In the genomic region with DNA sequence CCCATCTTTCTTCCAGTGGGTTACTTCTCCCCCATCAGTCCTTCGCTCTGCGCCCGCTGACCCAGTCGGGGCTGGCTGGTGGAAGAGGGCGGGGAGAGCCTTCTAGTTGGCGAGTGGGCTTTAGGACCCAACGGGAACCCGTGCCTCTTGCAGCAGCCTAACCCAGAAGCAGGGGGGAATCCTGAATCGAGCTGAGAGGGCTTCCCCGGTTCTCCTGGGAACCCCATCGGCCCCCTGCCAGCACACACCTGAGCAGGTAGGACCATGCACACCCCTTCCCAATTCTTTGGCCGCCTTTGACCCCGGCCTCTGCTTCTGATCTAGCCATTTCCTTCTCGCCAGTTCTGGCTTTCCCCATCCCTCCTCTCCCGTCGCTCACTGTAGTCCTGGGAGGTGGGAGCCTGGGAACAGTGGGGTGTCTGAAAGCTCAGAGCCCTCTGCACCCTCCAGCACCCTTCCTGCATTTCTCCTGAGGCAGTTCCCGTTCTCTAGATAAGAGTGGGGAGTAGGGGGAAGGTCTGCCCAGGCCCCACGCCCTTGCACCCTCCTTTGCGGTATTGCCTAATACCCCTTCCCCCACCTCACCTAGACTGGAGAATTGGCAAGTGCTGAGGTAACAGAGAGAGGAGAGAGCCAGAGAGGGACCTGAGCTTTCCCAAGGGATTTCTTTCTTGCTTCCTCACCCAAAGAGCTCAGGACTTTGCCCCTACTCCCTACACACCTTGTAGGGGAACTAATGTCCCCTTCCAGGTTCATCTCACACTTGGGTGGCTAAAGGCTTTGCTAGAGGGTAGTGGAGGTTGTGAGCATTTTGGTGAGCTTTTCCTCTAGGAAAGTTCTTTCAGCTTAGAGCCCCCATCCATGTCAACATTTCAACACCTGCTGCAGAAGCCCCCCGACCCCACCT, we compare ENCODE assay signal across 8 cellular contexts. TPM values are rescaled to one million over a fixed set of nuclear protein-coding genes. Genes with fewer than 3 reads are reported as not detected.
A peak's percentile ranks its signal among the peaks of the same experiment; 100 is the strongest.
DNase-seq lines count a peak whose midpoint lies in the region; ATAC-seq and TF ChIP-seq lines count a peak whose summit lies in the region.

A gene (plus strand): TSS at position 150 of the 907 bp plus-strand sequence. CDS start 22,039 bp downstream, outside the sequence.

- no peak for TF ChIP-seq CTCF in DOHH2 (IDR thresholded peaks at IDR 0.05; ENCODE audit: low read depth, low read length, poor library complexity, severe bottlenecking)
- no peak for TF ChIP-seq CTCF in Loucy (conservative IDR thresholded peaks at IDR 0.05; ENCODE audit: low read length)
- TF ChIP-seq CTCF in right atrium auricular region (IDR thresholded peaks at IDR 0.05), result no peak
- no peak for TF ChIP-seq CTCF in prostate gland (IDR thresholded peaks at IDR 0.05)

- no peaks in the 10 kb centered on the region for H3K27me3 ChIP-seq in DOHH2 (ENCODE audit: control insufficient read depth, low read length)
- no peaks in the 10 kb centered on the region for H3K27me3 ChIP-seq in Loucy (ENCODE audit: insufficient read depth, low read length, poor library complexity, severe bottlenecking)
- H3K27me3 ChIP-seq in right atrium auricular region, result no peaks in the 10 kb centered on the region
- H3K27me3 ChIP-seq in prostate gland (replicated peaks; ENCODE audit: insufficient read depth), result no peaks in the 10 kb centered on the region

- peaks cover 12% of the 10 kb centered on the region for H3K36me3 ChIP-seq in DOHH2 (ENCODE audit: control insufficient read depth, low read length)
- H3K36me3 ChIP-seq in Loucy (ENCODE audit: insufficient read depth, low read length), result no peaks in the 10 kb centered on the region
- H3K36me3 ChIP-seq in right atrium auricular region, result no peaks in the 10 kb centered on the region
- H3K36me3 ChIP-seq in prostate gland, result no peaks in the 10 kb centered on the region

- H3K4me3 ChIP-seq in DOHH2 (ENCODE audit: low read length), result no peak within 1 kb of the TSS
- peak within 1 kb of the TSS; percentile 62 for H3K4me3 ChIP-seq in Loucy (ENCODE audit: low read length, poor library complexity, severe bottlenecking)
- peak within 1 kb of the TSS; percentile 44 to 52 for H3K4me3 ChIP-seq in right atrium auricular region
- peak within 1 kb of the TSS; percentile 23 to 30 for H3K4me3 ChIP-seq in prostate gland

- intact Hi-C loops in prostate gland (cut with DNase I), result no loop called here

- no peak within 1 kb of the TSS for H3K27ac ChIP-seq in DOHH2 (ENCODE audit: low read depth, low read length)
- peak within 1 kb of the TSS; percentile 96 to 98 for H3K27ac ChIP-seq in right atrium auricular region
- peak within 1 kb of the TSS; percentile 46 to 59 for H3K27ac ChIP-seq in prostate gland

- peaks cover 12% of the 10 kb centered on the region for H3K4me1 Mint-ChIP-seq in activated naive CD8-positive, alpha-beta T cell treated with anti-CD3 and anti-CD28 coated beads, Interleukin-2, amount 50 U/mL, for 24 hours

- H3K9ac ChIP-seq in Loucy (ENCODE audit: low read depth, low read length, poor library complexity, severe bottlenecking), result peak within 1 kb of the TSS; percentile 76

- no peaks in the 10 kb centered on the region for H3K9me3 Mint-ChIP-seq in activated naive CD8-positive, alpha-beta T cell treated with anti-CD3 and anti-CD28 coated beads, Interleukin-2, amount 50 U/mL, for 24 hours

- no peak within 1 kb of the TSS for H3K4me3 Mint-ChIP-seq in activated naive CD8-positive, alpha-beta T cell treated with anti-CD3 and anti-CD28 coated beads, Interleukin-2, amount 50 U/mL, for 24 hours

- no peaks in the 10 kb centered on the region for H3K9me3 ChIP-seq in DOHH2 (ENCODE audit: control insufficient read depth, insufficient read depth, low read length)
- H3K9me3 ChIP-seq in Loucy (ENCODE audit: insufficient read depth, low read depth, low read length), result no peaks in the 10 kb centered on the region
- no peaks in the 10 kb centered on the region for H3K9me3 ChIP-seq in right atrium auricular region
- no peaks in the 10 kb centered on the region for H3K9me3 ChIP-seq in prostate gland

- H3K4me1 ChIP-seq in DOHH2 (ENCODE audit: control insufficient read depth, low read length), result peaks cover 50% of the 10 kb centered on the region
- peaks cover 84% of the 10 kb centered on the region for H3K4me1 ChIP-seq in Loucy (ENCODE audit: insufficient read depth, low read length, poor library complexity, severe bottlenecking)
- H3K4me1 ChIP-seq in right atrium auricular region, result peaks cover 9 to 85% of the 10 kb centered on the region in 2 donors
- peaks cover 28% of the 10 kb centered on the region for H3K4me1 ChIP-seq in prostate gland (replicated peaks)

- 5% methylated on average over 20 of the region's 20 CpGs for WGBS in prostate gland

- H3F3A ChIP-seq in DOHH2 (ENCODE audit: control insufficient read depth, insufficient read depth), result peaks cover 17% of the 10 kb centered on the region
- peaks cover 8% of the 10 kb centered on the region for H3F3A ChIP-seq in Loucy (ENCODE audit: low read depth)

- H4K20me1 ChIP-seq in DOHH2 (ENCODE audit: control insufficient read depth, insufficient read depth, low read depth, low read length) (peaks cover 1% of the 10 kb centered on the region; the same call in 1 of the 2 replicates), Loucy (ENCODE audit: insufficient read depth, low read length, poor library complexity, severe bottlenecking) (no peaks in the 10 kb centered on the region)

- no peak within 1 kb of the TSS for H3K27ac Mint-ChIP-seq in activated naive CD8-positive, alpha-beta T cell treated with anti-CD3 and anti-CD28 coated beads, Interleukin-2, amount 50 U/mL, for 24 hours

- ATAC-seq in activated naive CD8-positive, alpha-beta T cell treated with anti-CD3 and anti-CD28 coated beads, Interleukin-2, amount 50 U/mL, for 24 hours, result peak; percentile 21
- no peak for ATAC-seq in GM19395 (IDR thresholded peaks at IDR 0.05; ENCODE audit: unreplicated experiment)

- no peak for DNase-seq in activated naive CD8-positive, alpha-beta T cell treated with anti-CD3 and anti-CD28 coated beads, Interleukin-2, amount 50 U/mL, for 24 hours
- no peak for DNase-seq in right atrium auricular region (ENCODE audit: low spot score)
- DNase-seq in prostate gland (ENCODE audit: low spot score), result no peak
- DNase-seq in GDM1 (lab: John Stamatoyannopoulos, UW), result no peak
- DNase-seq in GM19240 (ENCODE audit: insufficient read length, low spot score), result no peak

- H3K79me2 ChIP-seq in DOHH2 (ENCODE audit: control insufficient read depth, low read length) (no peaks in the 10 kb centered on the region), Loucy (ENCODE audit: insufficient read depth, low read length) (peaks cover 8% of the 10 kb centered on the region; the same call in 1 of the 2 replicates)

- no peak for TF ChIP-seq POLR2A in prostate gland (IDR thresholded peaks at IDR 0.05)

- H3K27me3 Mint-ChIP-seq in activated naive CD8-positive, alpha-beta T cell treated with anti-CD3 and anti-CD28 coated beads, Interleukin-2, amount 50 U/mL, for 24 hours, result no peaks in the 10 kb centered on the region

- H3K36me3 Mint-ChIP-seq in activated naive CD8-positive, alpha-beta T cell treated with anti-CD3 and anti-CD28 coated beads, Interleukin-2, amount 50 U/mL, for 24 hours (ENCODE audit: low read depth), result peaks cover 5% of the 10 kb centered on the region

- H3K9me2 ChIP-seq in DOHH2 (replicated peaks; ENCODE audit: control insufficient read depth, low read length) (no peaks in the 10 kb centered on the region), Loucy (replicated peaks; ENCODE audit: low read depth, low read length) (no peaks in the 10 kb centered on the region)

- peak within 1 kb of the TSS; percentile 28 for H3K4me2 ChIP-seq in DOHH2 (ENCODE audit: low read length)
- peak within 1 kb of the TSS; percentile 77 for H3K4me2 ChIP-seq in Loucy (ENCODE audit: low read depth, low read length, poor library complexity, severe bottlenecking)

- no peak within 1 kb of the TSS for H2AFZ ChIP-seq in Loucy (ENCODE audit: low read length)

RNA-seq across cellular contexts. Expression of the gene that starts here (rescaled TPM):
- 10 to 100 TPM; 28.5 to 51.7 TPM for total RNA-seq in right atrium auricular region
- total RNA-seq in prostate gland, result 10 to 100 TPM; 24.4 to 70.6 TPM
